21 cellular contexts compared by ENCODE assay signal in the genomic region with DNA sequence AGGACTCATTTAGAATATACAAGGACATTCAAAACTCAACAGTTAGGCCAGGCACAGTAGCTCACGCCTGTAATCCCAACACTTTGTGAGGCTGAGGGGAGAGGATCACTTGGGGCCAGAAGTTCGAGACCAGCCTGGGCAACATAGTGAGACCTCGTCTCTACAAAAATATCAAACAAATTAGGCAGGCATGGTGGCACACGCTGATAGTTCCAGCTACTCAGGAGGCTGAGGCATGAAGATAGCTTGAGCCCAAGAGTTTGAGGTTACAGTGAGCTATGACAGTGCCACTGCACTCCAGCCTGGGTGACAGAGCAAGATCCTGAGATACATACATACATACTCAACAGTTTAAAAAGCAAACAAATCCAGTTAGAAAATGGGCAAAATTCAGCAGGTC.
"Had no signal": no experiment of that assay in that cellular context is flagged by ENCODE, and none has a peak within 500 bp of the region (broad histone marks: within the 10 kb centered on the region; RNA-seq: fewer than 3 reads in every experiment).

No MANE protein-coding gene starts in this region.

- H3K36me3 ChIP-seq: colonic mucosa had no signal

- H3K4me3 Mint-ChIP-seq: activated CD4-positive, alpha-beta T cell treated with anti-CD3 and anti-CD28 coated beads, Interleukin-2, amount 10 ng/mL, durations not matched to agents 7 days and 5 days; activated naive CD8-positive, alpha-beta T cell treated with anti-CD3 and anti-CD28 coated beads for 36 hours; T-helper 1 cell treated with Interleukin-12 subunit alpha and Interleukin-12 subunit beta and Interleukin-4 antibody, amounts not matched to agents 30 μg/mL and 1 μg/mL, for 36 hours had no signal

- H3K27ac Mint-ChIP-seq: activated CD4-positive, alpha-beta T cell treated with anti-CD3 and anti-CD28 coated beads, Interleukin-2, amount 10 ng/mL, durations not matched to agents 7 days and 5 days; activated naive CD8-positive, alpha-beta T cell treated with anti-CD3 and anti-CD28 coated beads for 36 hours; T-helper 1 cell treated with Interleukin-12 subunit alpha and Interleukin-12 subunit beta and Interleukin-4 antibody, amounts not matched to agents 30 μg/mL and 1 μg/mL, for 36 hours had no signal

- H3K27me3 ChIP-seq: body of pancreas, colonic mucosa, esophagus squamous epithelium, left lung, sigmoid colon, spleen, stomach, testis, upper lobe of right lung had no signal

- H3K9me3 ChIP-seq: body of pancreas, colonic mucosa, esophagus squamous epithelium, left lung, sigmoid colon, spleen, stomach, testis, upper lobe of right lung had no signal

- H3K4me3 ChIP-seq: body of pancreas, colonic mucosa, esophagus squamous epithelium, left lung, sigmoid colon, spleen, stomach, testis, upper lobe of right lung had no signal

- H3K27ac ChIP-seq: body of pancreas, colonic mucosa, esophagus squamous epithelium, left lung, sigmoid colon, spleen, stomach, testis, upper lobe of right lung had no signal

- ATAC-seq: body of pancreas, left lung, SK-N-SH treated with all-trans-retinoic acid at 6 μM for 48 hours, upper lobe of right lung had no signal

- H3K27me3 Mint-ChIP-seq: activated CD4-positive, alpha-beta T cell treated with anti-CD3 and anti-CD28 coated beads, Interleukin-2, amount 10 ng/mL, durations not matched to agents 7 days and 5 days; activated naive CD8-positive, alpha-beta T cell treated with anti-CD3 and anti-CD28 coated beads for 36 hours had no signal

- DNase-seq: activated CD4-positive, alpha-beta T cell treated with anti-CD3 and anti-CD28 coated beads, Interleukin-2, amount 10 ng/mL, durations not matched to agents 7 days and 5 days; activated CD4-positive, CD25-positive, alpha-beta regulatory T cell; activated effector memory CD4-positive, alpha-beta T cell treated with Interleukin-2 at 50 U/mL for 16 hours; activated naive CD8-positive, alpha-beta T cell treated with anti-CD3 and anti-CD28 coated beads for 36 hours; activated T-cell treated with anti-CD3 and anti-CD28 coated beads, Interleukin-2, amount 50 U/mL, for 1 hour; amygdala; body of pancreas; caudate nucleus; colonic mucosa; effector CD4-positive, alpha-beta T cell; esophagus squamous epithelium; hippocampal formation; kidney; left lung; sigmoid colon; spleen; stomach; testis; upper lobe of right lung had no signal
